In genomic region chr2:21104030-21104660, GRCh38 we compare ENCODE assay signal across 30 cellular contexts. TPM values are rescaled to one million over a fixed set of nuclear protein-coding genes. Genes with fewer than 3 reads are reported as not detected.
"Had no signal": no experiment of that assay in that cellular context is flagged by ENCODE, and none has a peak within 500 bp of the region (broad histone marks: within the 10 kb centered on the region; RNA-seq: fewer than 3 reads in every experiment).

No MANE protein-coding gene starts in this region.

- H3K4me1 ChIP-seq: adrenal gland, body of pancreas, breast epithelium had no signal

- ATAC-seq: activated naive CD4-positive, alpha-beta T cell treated with anti-CD3 and anti-CD28 coated beads, Interleukin-2, amount 50 U/mL, for 72 hours; activated T-cell treated with anti-CD3 and anti-CD28 coated beads, Interleukin-2, amount 50 U/mL, for 72 hours; activated T-helper 17 cell treated with anti-CD3 and anti-CD28 coated beads, Interleukin-2, amount 50 U/mL, for 72 hours; body of pancreas had no signal

- H3K36me3 Mint-ChIP-seq: activated CD4-positive, alpha-beta memory T cell treated with anti-CD3 and anti-CD28 coated beads for 36 hours; activated naive CD4-positive, alpha-beta T cell treated with anti-CD3 and anti-CD28 coated beads, Interleukin-2, amount 50 U/mL, for 72 hours had no signal

- FAIRE-seq: astrocyte had no signal

- H3K9me3 Mint-ChIP-seq: activated B cell treated with CpG ODN at 0.5 μM for 24 hours; activated CD4-positive, alpha-beta memory T cell treated with anti-CD3 and anti-CD28 coated beads for 36 hours; activated naive CD4-positive, alpha-beta T cell treated with anti-CD3 and anti-CD28 coated beads for 36 hours; activated naive CD4-positive, alpha-beta T cell treated with anti-CD3 and anti-CD28 coated beads, Interleukin-2, amount 50 U/mL, for 72 hours; activated T-cell treated with anti-CD3 and anti-CD28 coated beads, Interleukin-2, amount 50 U/mL, for 72 hours; activated T-helper 17 cell treated with anti-CD3 and anti-CD28 coated beads, Interleukin-2, amount 50 U/mL, for 72 hours had no signal

- H3K27ac Mint-ChIP-seq: activated B cell treated with CpG ODN at 0.5 μM for 24 hours; activated CD4-positive, alpha-beta memory T cell treated with anti-CD3 and anti-CD28 coated beads for 36 hours; activated naive CD4-positive, alpha-beta T cell treated with anti-CD3 and anti-CD28 coated beads for 36 hours; activated naive CD4-positive, alpha-beta T cell treated with anti-CD3 and anti-CD28 coated beads, Interleukin-2, amount 50 U/mL, for 72 hours; activated T-cell treated with anti-CD3 and anti-CD28 coated beads, Interleukin-2, amount 50 U/mL, for 72 hours; activated T-helper 17 cell treated with anti-CD3 and anti-CD28 coated beads, Interleukin-2, amount 50 U/mL, for 72 hours had no signal

- H3K4me3 ChIP-seq: adrenal gland, body of pancreas, breast epithelium had no signal

- H3K4me1 Mint-ChIP-seq: activated T-helper 17 cell treated with anti-CD3 and anti-CD28 coated beads, Interleukin-2, amount 50 U/mL, for 72 hours had no signal

- H3K4me3 Mint-ChIP-seq: activated B cell treated with CpG ODN at 0.5 μM for 24 hours; activated CD4-positive, alpha-beta memory T cell treated with anti-CD3 and anti-CD28 coated beads for 36 hours; activated naive CD4-positive, alpha-beta T cell treated with anti-CD3 and anti-CD28 coated beads for 36 hours; activated T-cell treated with anti-CD3 and anti-CD28 coated beads, Interleukin-2, amount 50 U/mL, for 72 hours; activated T-helper 17 cell treated with anti-CD3 and anti-CD28 coated beads, Interleukin-2, amount 50 U/mL, for 72 hours had no signal

- H3K9me3 ChIP-seq: adrenal gland, body of pancreas, breast epithelium had no signal

- H3K27me3 Mint-ChIP-seq: activated T-helper 17 cell treated with anti-CD3 and anti-CD28 coated beads, Interleukin-2, amount 50 U/mL, for 72 hours had no signal

- DNase-seq: activated B cell treated with CpG ODN at 0.5 μM for 24 hours; activated CD4-positive, alpha-beta memory T cell treated with anti-CD3 and anti-CD28 coated beads for 36 hours; activated CD4-positive, alpha-beta T cell treated with anti-CD3 and anti-CD28 coated beads for 4 hours; activated CD4-positive, alpha-beta T cell treated with anti-CD3 and anti-CD28 coated beads, Interleukin-2, amount 50 U/mL, for 1 hour; activated CD4-positive, CD25-positive, alpha-beta regulatory T cell treated with anti-CD3 and anti-CD28 coated beads, Interleukin-2, amount 50 U/mL, for 72 hours; activated CD8-positive, alpha-beta memory T cell treated with anti-CD3 and anti-CD28 coated beads, Interleukin-2, amount 50 U/mL, for 48 hours; activated gamma-delta T cell treated with Interleukin-2 at 50 U/mL for 16 hours; activated naive CD4-positive, alpha-beta T cell treated with anti-CD3 and anti-CD28 coated beads for 36 hours; activated T-cell treated with anti-CD3 and anti-CD28 coated beads, Interleukin-2, amount 50 U/mL, for 1 hour; activated T-cell treated with anti-CD3 and anti-CD28 coated beads, Interleukin-2, amount 50 U/mL, for 72 hours; adrenal gland; body of pancreas; NCI-H1092 treated with DMSO at 0.1 percent for 48 hours; NCI-H187; NCI-H2029 treated with DMSO at 0.1 percent for 48 hours; NCI-H2107; NCI-H2171; NCI-H510A; NCI-H526; OCI-M1; Right ventricle myocardium superior; T1000 had no signal

- H3K36me3 ChIP-seq: adrenal gland, breast epithelium had no signal

- H3K27me3 ChIP-seq: adrenal gland, body of pancreas, breast epithelium had no signal

- H3K27ac ChIP-seq: adrenal gland, body of pancreas, breast epithelium had no signal

RNA-seq across cellular contexts. Expression of gene TDRD15, which starts 19.6 kb away (rescaled TPM):
- total RNA-seq: activated naive CD4-positive, alpha-beta T cell treated with anti-CD3 and anti-CD28 coated beads for 36 hours; activated naive CD4-positive, alpha-beta T cell treated with anti-CD3 and anti-CD28 coated beads, Interleukin-2, amount 50 U/mL, for 72 hours; activated T-cell treated with anti-CD3 and anti-CD28 coated beads, Interleukin-2, amount 50 U/mL, for 72 hours; adrenal gland; astrocyte; cardiac septum; LHCN-M2; Right ventricle myocardium superior; T-helper 1 cell treated with Interleukin-12 subunit alpha and Interleukin-12 subunit beta and Interleukin-4 antibody, amounts not matched to agents 30 ng/mL and 1 ng/mL, for 36 hours; T-helper 2 cell treated with Interferon-gamma antibody and Interleukin-4, amounts not matched to agents 100 ng/mL and 5 ng/mL, for 36 hours had no signal
- polyA plus RNA-seq: adrenal gland had no signal
